In genomic region chr6:155483858-155484257, GRCh38 we compare ENCODE assay signal across 1 cellular context.
TF ChIP-seq lines count a peak whose summit lies in the region.

No MANE protein-coding gene starts in this region.

TF ChIP-seq in HepG2, 621 proteins besides CTCF, POLR2A, EP300 and RAD21 (continued from another document and continues in another):
- TF ChIP-seq, protein P1, sequence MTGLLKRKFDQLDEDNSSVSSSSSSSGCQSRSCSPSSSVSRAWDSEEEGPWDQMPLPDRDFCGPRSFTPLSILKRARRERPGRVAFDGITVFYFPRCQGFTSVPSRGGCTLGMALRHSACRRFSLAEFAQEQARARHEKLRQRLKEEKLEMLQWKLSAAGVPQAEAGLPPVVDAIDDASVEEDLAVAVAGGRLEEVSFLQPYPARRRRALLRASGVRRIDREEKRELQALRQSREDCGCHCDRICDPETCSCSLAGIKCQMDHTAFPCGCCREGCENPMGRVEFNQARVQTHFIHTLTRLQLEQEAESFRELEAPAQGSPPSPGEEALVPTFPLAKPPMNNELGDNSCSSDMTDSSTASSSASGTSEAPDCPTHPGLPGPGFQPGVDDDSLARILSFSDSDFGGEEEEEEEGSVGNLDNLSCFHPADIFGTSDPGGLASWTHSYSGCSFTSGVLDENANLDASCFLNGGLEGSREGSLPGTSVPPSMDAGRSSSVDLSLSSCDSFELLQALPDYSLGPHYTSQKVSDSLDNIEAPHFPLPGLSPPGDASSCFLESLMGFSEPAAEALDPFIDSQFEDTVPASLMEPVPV (CRISPR knock-in tag; IDR thresholded peaks at IDR 0.05), result no peak
- TF ChIP-seq PAXIP1 (CRISPR knock-in tag; conservative IDR thresholded peaks at IDR 0.05), result no peak
- no peak for TF ChIP-seq MED13 (CRISPR knock-in tag; IDR thresholded peaks at IDR 0.05)
- no peak for TF ChIP-seq ZNF724P (CRISPR knock-in tag; IDR thresholded peaks at IDR 0.05; ENCODE audit: borderline replicate concordance)
- no peak for TF ChIP-seq ZNF580 (CRISPR knock-in tag; IDR thresholded peaks at IDR 0.05; ENCODE audit: borderline replicate concordance, low read depth)
- TF ChIP-seq DMAP1 (CRISPR knock-in tag; IDR thresholded peaks at IDR 0.05), result no peak
- no peak for TF ChIP-seq NPAS2 (CRISPR knock-in tag; IDR thresholded peaks at IDR 0.05; ENCODE audit: borderline replicate concordance)
- TF ChIP-seq ZNF563 (CRISPR knock-in tag; IDR thresholded peaks at IDR 0.05), result no peak
- no peak for TF ChIP-seq HIVEP1 (CRISPR knock-in tag; IDR thresholded peaks at IDR 0.05)
- no peak for TF ChIP-seq ZNF737 (CRISPR knock-in tag; IDR thresholded peaks at IDR 0.05; ENCODE audit: borderline replicate concordance)
- no peak for TF ChIP-seq KAT7 (CRISPR knock-in tag; IDR thresholded peaks at IDR 0.05; ENCODE audit: borderline replicate concordance)
- TF ChIP-seq ZNF12 (CRISPR knock-in tag; IDR thresholded peaks at IDR 0.05), result no peak
- no peak for TF ChIP-seq KAT8 (CRISPR knock-in tag; IDR thresholded peaks at IDR 0.05)
- TF ChIP-seq ZNF101 (CRISPR knock-in tag; IDR thresholded peaks at IDR 0.05; ENCODE audit: borderline replicate concordance, low read depth), result no peak
- TF ChIP-seq IKZF1 (IDR thresholded peaks at IDR 0.05), result no peak
- no peak for TF ChIP-seq ZNF235 (CRISPR knock-in tag; IDR thresholded peaks at IDR 0.05; ENCODE audit: borderline replicate concordance)
- TF ChIP-seq SOX6 (IDR thresholded peaks at IDR 0.05), result no peak
- TF ChIP-seq SOX6 (CRISPR knock-in tag; IDR thresholded peaks at IDR 0.05), result 0 out of 2 replicates have a peak, but pooled peaks have one; percentile 11
- no peak for TF ChIP-seq CENPX (CRISPR knock-in tag; IDR thresholded peaks at IDR 0.05)
- TF ChIP-seq MEF2D (CRISPR knock-in tag; IDR thresholded peaks at IDR 0.05), result no peak
- TF ChIP-seq MATR3 (CRISPR knock-in tag; IDR thresholded peaks at IDR 0.05), result no peak
- no peak for TF ChIP-seq TBX3 (IDR thresholded peaks at IDR 0.05; ENCODE audit: borderline replicate concordance)
- TF ChIP-seq KDM6A (CRISPR knock-in tag; IDR thresholded peaks at IDR 0.05; ENCODE audit: low read depth), result no peak
- TF ChIP-seq, protein P2, sequence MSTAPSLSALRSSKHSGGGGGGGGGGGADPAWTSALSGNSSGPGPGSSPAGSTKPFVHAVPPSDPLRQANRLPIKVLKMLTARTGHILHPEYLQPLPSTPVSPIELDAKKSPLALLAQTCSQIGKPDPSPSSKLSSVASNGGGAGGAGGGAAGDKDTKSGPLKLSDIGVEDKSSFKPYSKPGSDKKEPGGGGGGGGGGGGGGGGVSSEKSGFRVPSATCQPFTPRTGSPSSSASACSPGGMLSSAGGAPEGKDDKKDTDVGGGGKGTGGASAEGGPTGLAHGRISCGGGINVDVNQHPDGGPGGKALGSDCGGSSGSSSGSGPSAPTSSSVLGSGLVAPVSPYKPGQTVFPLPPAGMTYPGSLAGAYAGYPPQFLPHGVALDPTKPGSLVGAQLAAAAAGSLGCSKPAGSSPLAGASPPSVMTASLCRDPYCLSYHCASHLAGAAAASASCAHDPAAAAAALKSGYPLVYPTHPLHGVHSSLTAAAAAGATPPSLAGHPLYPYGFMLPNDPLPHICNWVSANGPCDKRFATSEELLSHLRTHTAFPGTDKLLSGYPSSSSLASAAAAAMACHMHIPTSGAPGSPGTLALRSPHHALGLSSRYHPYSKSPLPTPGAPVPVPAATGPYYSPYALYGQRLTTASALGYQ (CRISPR knock-in tag; IDR thresholded peaks at IDR 0.05), result no peak
- TF ChIP-seq, protein P3, sequence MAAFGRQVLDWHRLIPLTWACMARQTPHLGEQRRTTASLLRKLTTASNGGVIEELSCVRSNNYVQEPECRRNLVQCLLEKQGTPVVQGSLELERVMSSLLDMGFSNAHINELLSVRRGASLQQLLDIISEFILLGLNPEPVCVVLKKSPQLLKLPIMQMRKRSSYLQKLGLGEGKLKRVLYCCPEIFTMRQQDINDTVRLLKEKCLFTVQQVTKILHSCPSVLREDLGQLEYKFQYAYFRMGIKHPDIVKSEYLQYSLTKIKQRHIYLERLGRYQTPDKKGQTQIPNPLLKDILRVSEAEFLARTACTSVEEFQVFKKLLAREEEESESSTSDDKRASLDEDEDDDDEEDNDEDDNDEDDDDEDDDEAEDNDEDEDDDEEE (CRISPR knock-in tag; IDR thresholded peaks at IDR 0.05), result no peak
- TF ChIP-seq ZNF772 (CRISPR knock-in tag; IDR thresholded peaks at IDR 0.05), result no peak
- no peak for TF ChIP-seq RBM39 (IDR thresholded peaks at IDR 0.05; ENCODE audit: low read depth, low read length, poor library complexity, severe bottlenecking)
- TF ChIP-seq NCOA2 (CRISPR knock-in tag; IDR thresholded peaks at IDR 0.05), result no peak; the same call in 1 of the 2 replicates
- no peak for TF ChIP-seq ZNF274 (CRISPR knock-in tag; IDR thresholded peaks at IDR 0.05)
- TF ChIP-seq ZNF577 (CRISPR knock-in tag; IDR thresholded peaks at IDR 0.05; ENCODE audit: borderline replicate concordance, low read depth), result no peak
- TF ChIP-seq, protein P4, sequence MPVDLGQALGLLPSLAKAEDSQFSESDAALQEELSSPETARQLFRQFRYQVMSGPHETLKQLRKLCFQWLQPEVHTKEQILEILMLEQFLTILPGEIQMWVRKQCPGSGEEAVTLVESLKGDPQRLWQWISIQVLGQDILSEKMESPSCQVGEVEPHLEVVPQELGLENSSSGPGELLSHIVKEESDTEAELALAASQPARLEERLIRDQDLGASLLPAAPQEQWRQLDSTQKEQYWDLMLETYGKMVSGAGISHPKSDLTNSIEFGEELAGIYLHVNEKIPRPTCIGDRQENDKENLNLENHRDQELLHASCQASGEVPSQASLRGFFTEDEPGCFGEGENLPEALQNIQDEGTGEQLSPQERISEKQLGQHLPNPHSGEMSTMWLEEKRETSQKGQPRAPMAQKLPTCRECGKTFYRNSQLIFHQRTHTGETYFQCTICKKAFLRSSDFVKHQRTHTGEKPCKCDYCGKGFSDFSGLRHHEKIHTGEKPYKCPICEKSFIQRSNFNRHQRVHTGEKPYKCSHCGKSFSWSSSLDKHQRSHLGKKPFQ (CRISPR knock-in tag; IDR thresholded peaks at IDR 0.05; ENCODE audit: insufficient replicate concordance), result no peak
- no peak for TF ChIP-seq REL (CRISPR knock-in tag; conservative IDR thresholded peaks at IDR 0.05)
- TF ChIP-seq, protein P5, sequence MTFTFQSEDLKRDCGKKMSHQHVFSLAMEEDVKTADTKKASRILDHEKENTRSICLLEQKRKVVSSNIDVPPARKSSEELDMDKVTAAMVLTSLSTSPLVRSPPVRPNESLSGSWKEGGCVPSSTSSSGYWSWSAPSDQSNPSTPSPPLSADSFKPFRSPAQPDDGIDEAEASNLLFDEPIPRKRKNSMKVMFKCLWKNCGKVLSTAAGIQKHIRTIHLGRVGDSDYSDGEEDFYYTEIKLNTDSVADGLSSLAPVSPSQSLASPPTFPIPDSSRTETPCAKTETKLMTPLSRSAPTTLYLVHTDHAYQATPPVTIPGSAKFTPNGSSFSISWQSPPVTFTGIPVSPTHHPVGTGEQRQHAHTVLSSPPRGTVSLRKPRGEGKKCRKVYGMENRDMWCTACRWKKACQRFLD (CRISPR knock-in tag; IDR thresholded peaks at IDR 0.05; ENCODE audit: borderline replicate concordance), result no peak
- TF ChIP-seq KLF15 (CRISPR knock-in tag; IDR thresholded peaks at IDR 0.05; ENCODE audit: borderline replicate concordance), result no peak
- no peak for TF ChIP-seq ZNF460 (CRISPR knock-in tag; IDR thresholded peaks at IDR 0.05; ENCODE audit: borderline replicate concordance)
- TF ChIP-seq GPN1 (CRISPR knock-in tag; IDR thresholded peaks at IDR 0.05; ENCODE audit: borderline replicate concordance), result no peak
- TF ChIP-seq ZNF510 (CRISPR knock-in tag; IDR thresholded peaks at IDR 0.05; ENCODE audit: low read depth), result no peak
- TF ChIP-seq FUBP1 (CRISPR knock-in tag; IDR thresholded peaks at IDR 0.05; ENCODE audit: borderline replicate concordance), result no peak
- TF ChIP-seq ZFP1 (CRISPR knock-in tag; IDR thresholded peaks at IDR 0.05), result no peak
- TF ChIP-seq ZNF574 (CRISPR knock-in tag; IDR thresholded peaks at IDR 0.05), result no peak
- TF ChIP-seq PLSCR1 (CRISPR knock-in tag; IDR thresholded peaks at IDR 0.05; ENCODE audit: borderline replicate concordance), result no peak
- TF ChIP-seq BHLHE40 (IDR thresholded peaks at IDR 0.05; ENCODE audit: low read length), result no peak
- no peak for TF ChIP-seq ZNF558 (CRISPR knock-in tag; IDR thresholded peaks at IDR 0.05; ENCODE audit: borderline replicate concordance)
- no peak for TF ChIP-seq ZNF326 (CRISPR knock-in tag; IDR thresholded peaks at IDR 0.05; ENCODE audit: borderline replicate concordance)
- no peak for TF ChIP-seq HMG20B (CRISPR knock-in tag; conservative IDR thresholded peaks at IDR 0.05)
- TF ChIP-seq ZNF468 (CRISPR knock-in tag; IDR thresholded peaks at IDR 0.05), result no peak
- TF ChIP-seq MAFF (IDR thresholded peaks at IDR 0.05; ENCODE audit: low read depth, low read length), result 0 out of 2 replicates have a peak, but pooled peaks have one; percentile 28
- TF ChIP-seq, protein P6, sequence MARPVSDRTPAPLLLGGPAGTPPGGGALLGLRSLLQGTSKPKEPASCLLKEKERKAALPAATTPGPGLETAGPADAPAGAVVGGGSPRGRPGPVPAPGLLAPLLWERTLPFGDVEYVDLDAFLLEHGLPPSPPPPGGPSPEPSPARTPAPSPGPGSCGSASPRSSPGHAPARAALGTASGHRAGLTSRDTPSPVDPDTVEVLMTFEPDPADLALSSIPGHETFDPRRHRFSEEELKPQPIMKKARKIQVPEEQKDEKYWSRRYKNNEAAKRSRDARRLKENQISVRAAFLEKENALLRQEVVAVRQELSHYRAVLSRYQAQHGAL (CRISPR knock-in tag; IDR thresholded peaks at IDR 0.05; ENCODE audit: not compliant biosample characterization), result no peak
- no peak for TF ChIP-seq MAFG (CRISPR knock-in tag; IDR thresholded peaks at IDR 0.05)
- TF ChIP-seq CEBPG (CRISPR knock-in tag; IDR thresholded peaks at IDR 0.05), result peak; percentile 75
- peak; percentile 94 for TF ChIP-seq ZNF331 (CRISPR knock-in tag; IDR thresholded peaks at IDR 0.05)
- no peak for TF ChIP-seq PAWR (CRISPR knock-in tag; IDR thresholded peaks at IDR 0.05; ENCODE audit: borderline replicate concordance)
- TF ChIP-seq SOX13 (IDR thresholded peaks at IDR 0.05), result no peak
- peak in 1 of 2 experiments; percentile 75; a peak in 2 of 4 replicates for TF ChIP-seq SOX13 (CRISPR knock-in tag; conservative IDR thresholded peaks at IDR 0.05 in 1 of 2, IDR thresholded peaks at IDR 0.05 in 1 of 2)
